ENCODE assay signal across 9 cellular contexts in the genomic region with DNA sequence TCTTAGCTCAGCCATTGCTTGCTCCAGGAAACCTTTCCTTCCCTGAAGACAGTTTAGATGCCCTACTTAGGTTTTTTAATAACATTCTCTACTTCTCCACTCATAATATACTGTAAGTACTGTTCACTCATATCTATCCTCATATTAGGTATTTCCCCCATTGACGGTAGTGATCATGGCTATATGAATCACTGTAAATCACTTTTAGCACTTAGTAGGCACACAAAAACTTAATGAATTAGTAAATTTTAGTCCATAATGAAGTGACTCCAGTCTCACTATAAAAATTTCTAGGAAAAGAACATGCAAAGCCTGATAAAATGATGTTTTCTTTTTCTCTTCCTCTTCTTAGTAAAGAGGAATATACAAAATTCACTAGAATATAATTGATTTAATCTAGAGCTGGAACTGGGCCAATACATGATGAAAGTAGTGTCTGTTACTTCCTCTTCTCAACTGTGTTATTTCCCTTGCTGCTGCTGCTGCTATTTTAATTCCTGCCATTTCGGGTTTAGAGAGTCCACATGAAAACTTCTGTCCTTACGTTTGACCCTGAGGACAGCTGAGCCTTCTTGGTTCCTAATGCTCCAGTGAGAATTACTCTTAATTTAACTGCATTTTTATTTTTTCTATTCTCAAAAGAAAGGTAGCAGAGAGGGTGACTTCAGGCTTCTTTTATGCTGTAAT.
DNase-seq lines count a peak whose midpoint lies in the region; ATAC-seq and TF ChIP-seq lines count a peak whose summit lies in the region.
"Had no signal": no experiment of that assay in that cellular context is flagged by ENCODE, and none has a peak within 500 bp of the region (broad histone marks: within the 10 kb centered on the region; RNA-seq: fewer than 3 reads in every experiment).

No MANE protein-coding gene starts in this region.

- H3K36me3 ChIP-seq in adipocyte (ENCODE audit: control insufficient read depth, insufficient read depth, low read length, severe bottlenecking) (peaks cover 66% of the 10 kb centered on the region), hepatocyte (replicated peaks; ENCODE audit: insufficient read depth, low read depth) (no peaks in the 10 kb centered on the region)

- no peaks in the 10 kb centered on the region for H3K9me2 ChIP-seq in hepatocyte (replicated peaks; ENCODE audit: insufficient read depth)

- no peaks in the 10 kb centered on the region for H3K79me2 ChIP-seq in hepatocyte

- CTCF ChIA-PET in Calu3 (lab: Charles Lee) = interaction anchor here (0.7 kb wide), 1 partner anchor 128 kb away, joined by 3 read pairs; no protein-coding TSS in a partner anchor

- no peak for TF ChIP-seq CTCF in Calu3 (IDR thresholded peaks at IDR 0.05; ENCODE audit: unreplicated experiment)
- no peak for TF ChIP-seq CTCF in hepatocyte (IDR thresholded peaks at IDR 0.05; ENCODE audit: poor library complexity)

- peaks cover 35 to 40% of the 10 kb centered on the region in 2 donors for H3K36me3 Mint-ChIP-seq in stimulated activated naive B cell treated with anti-CD40 and anti-IgM and Interleukin-4, amounts not matched to agents 10 μg/mL and 1 μg/mL and 100 μg/mL, for 72 hours
- peaks cover 4% of the 10 kb centered on the region for H3K36me3 Mint-ChIP-seq in Calu3 (ENCODE audit: insufficient read depth, unreplicated experiment)

- H3K27me3 ChIP-seq in right cardiac atrium (ENCODE audit: control insufficient read depth, insufficient read depth) = no peaks in the 10 kb centered on the region
- no peaks in the 10 kb centered on the region for H3K27me3 ChIP-seq in adipocyte (replicated peaks; ENCODE audit: control insufficient read depth, insufficient read depth, low read length)
- H3K27me3 ChIP-seq in hepatocyte = no peaks in the 10 kb centered on the region
- H3K27me3 ChIP-seq: upper lobe of left lung had no signal

- peak overlapping the region; percentile 42 to 68 for H3K4me3 Mint-ChIP-seq in stimulated activated naive B cell treated with anti-CD40 and anti-IgM and Interleukin-4, amounts not matched to agents 10 μg/mL and 1 μg/mL and 100 μg/mL, for 72 hours
- H3K4me3 Mint-ChIP-seq in Calu3 (ENCODE audit: low read depth, unreplicated experiment) = no peak overlapping the region

- DNase-seq in Right ventricle myocardium superior = no peak
- no peak for DNase-seq in right cardiac atrium
- DNase-seq in adipocyte (ENCODE audit: low read depth) = peak; percentile 47
- DNase-seq in stimulated activated naive B cell treated with anti-CD40 and anti-IgM and Interleukin-4, amounts not matched to agents 10 μg/mL and 1 μg/mL and 100 μg/mL, for 72 hours = no peak
- no peak for DNase-seq in T-helper 9 cell
- DNase-seq in Calu3 = no peak
- no peak for DNase-seq in hepatocyte (ENCODE audit: low spot score)
- DNase-seq: upper lobe of left lung had no signal

- no peaks in the 10 kb centered on the region for H4K20me1 ChIP-seq in hepatocyte (ENCODE audit: insufficient read depth, poor library complexity, severe bottlenecking)

- H3K27ac Mint-ChIP-seq in stimulated activated naive B cell treated with anti-CD40 and anti-IgM and Interleukin-4, amounts not matched to agents 10 μg/mL and 1 μg/mL and 100 μg/mL, for 72 hours = peak overlapping the region; percentile 94
- no peak overlapping the region for H3K27ac Mint-ChIP-seq in Calu3 (ENCODE audit: unreplicated experiment)

- H3K27ac ChIP-seq in right cardiac atrium (ENCODE audit: low read length) = no peak overlapping the region
- H3K27ac ChIP-seq in hepatocyte = no peak overlapping the region

- H3K4me3 ChIP-seq in right cardiac atrium (ENCODE audit: low read length) (no peak overlapping the region), adipocyte (ENCODE audit: low read length) (no peak overlapping the region), hepatocyte (no peak overlapping the region)
- H3K4me3 ChIP-seq: upper lobe of left lung had no signal

- intact Hi-C loops in Right ventricle myocardium superior (cut with DNase I) = loop anchor here (10.0 kb wide), 1 partner anchor 155 kb away; no protein-coding TSS in a partner anchor
- intact Hi-C loops in right cardiac atrium (cut with DNase I) = loop anchor here in 2 of 4 donors (10.0 kb wide), 2 partner anchors 135 kb away; a partner anchor contains a TSS
- intact Hi-C loops in Calu3 (cut with micrococcal nuclease; ENCODE audit: unreplicated experiment) = no loop called here

- H3K9me3 ChIP-seq in right cardiac atrium (ENCODE audit: control insufficient read depth, low read length) (no peaks in the 10 kb centered on the region), adipocyte (ENCODE audit: control insufficient read depth, low read length) (no peaks in the 10 kb centered on the region), hepatocyte (ENCODE audit: low read depth) (no peaks in the 10 kb centered on the region)
- H3K9me3 ChIP-seq: upper lobe of left lung had no signal

- no peaks in the 10 kb centered on the region for H3K27me3 Mint-ChIP-seq in stimulated activated naive B cell treated with anti-CD40 and anti-IgM and Interleukin-4, amounts not matched to agents 10 μg/mL and 1 μg/mL and 100 μg/mL, for 72 hours
- H3K27me3 Mint-ChIP-seq in Calu3 (ENCODE audit: unreplicated experiment) = no peaks in the 10 kb centered on the region

- peak; percentile 68 for ATAC-seq in Right ventricle myocardium superior (ENCODE audit: poor library complexity)
- ATAC-seq in right cardiac atrium = no peak
- peak; percentile 60 for ATAC-seq in HG03571 (IDR thresholded peaks at IDR 0.05; ENCODE audit: unreplicated experiment)
- peak; percentile 91 to 94 for ATAC-seq in stimulated activated naive B cell treated with anti-CD40 and anti-IgM and Interleukin-4, amounts not matched to agents 10 μg/mL and 1 μg/mL and 100 μg/mL, for 72 hours (replicated peaks)

- WGBS in right cardiac atrium = 28% methylated on average over 3 of the region's 3 CpGs
- WGBS in hepatocyte (ENCODE audit: low lambda C conversion rate, missing lambda C conversion rate) = 69% methylated on average over 3 of the region's 3 CpGs

- H2AFZ ChIP-seq in hepatocyte = no peak overlapping the region

- BruUV-seq in Calu3 (replicated peaks; lab: Mats Ljungman, UMichigan) = no TSS peak

- peaks cover 20 to 43% of the 10 kb centered on the region in 2 donors for H3K4me1 Mint-ChIP-seq in stimulated activated naive B cell treated with anti-CD40 and anti-IgM and Interleukin-4, amounts not matched to agents 10 μg/mL and 1 μg/mL and 100 μg/mL, for 72 hours
- H3K4me1 Mint-ChIP-seq in Calu3 (ENCODE audit: low read depth, unreplicated experiment) = peaks cover 7% of the 10 kb centered on the region

- no peak overlapping the region for H3K4me2 ChIP-seq in hepatocyte

- H3K4me1 ChIP-seq in right cardiac atrium (ENCODE audit: control insufficient read depth, insufficient read depth, low read length) (peaks cover 2% of the 10 kb centered on the region), adipocyte (ENCODE audit: control insufficient read depth, insufficient read depth, low read length) (peaks cover 2% of the 10 kb centered on the region), hepatocyte (ENCODE audit: insufficient read depth) (no peaks in the 10 kb centered on the region)

- no peak overlapping the region for H3K9ac ChIP-seq in adipocyte (ENCODE audit: low read length)

- peaks cover 0 to 4% of the 10 kb centered on the region in 2 donors for H3K9me3 Mint-ChIP-seq in stimulated activated naive B cell treated with anti-CD40 and anti-IgM and Interleukin-4, amounts not matched to agents 10 μg/mL and 1 μg/mL and 100 μg/mL, for 72 hours
- no peaks in the 10 kb centered on the region for H3K9me3 Mint-ChIP-seq in Calu3 (ENCODE audit: low read depth, unreplicated experiment)

Comparison
In these comparisons a context has a peak if more than half of its experiments do, and no peak if none do; other contexts are left out.
1. ATAC-seq: peak in Right ventricle myocardium superior (single experiment), HG03571 (single experiment) and stimulated activated naive B cell treated with anti-CD40 and anti-IgM and Interleukin-4, amounts not matched to agents 10 μg/mL and 1 μg/mL and 100 μg/mL, for 72 hours (2 of 2); none in right cardiac atrium (0 of 2).